3 cellular contexts compared by ENCODE assay signal in genomic region chr6:118677193-118677592, GRCh38.
TF ChIP-seq lines count a peak whose summit lies in the region.

No MANE protein-coding gene starts in this region.

TF ChIP-seq in SK-N-SH, 30 proteins besides CTCF, POLR2A, EP300 and RAD21:
- TF ChIP-seq GATA2 (CRISPR knock-in tag; IDR thresholded peaks at IDR 0.05) (no peak), REST (IDR thresholded peaks at IDR 0.05; ENCODE audit: low read depth, low read length) (peak; percentile 89)

TF ChIP-seq in SK-N-SH treated with all-trans-retinoic acid at 6 μM for 48 hours, 23 proteins besides CTCF, POLR2A, EP300 and RAD21:
- TF ChIP-seq ESRRG (CRISPR knock-in tag; IDR thresholded peaks at IDR 0.05) (no peak), CSDC2 (CRISPR knock-in tag; IDR thresholded peaks at IDR 0.05) (no peak), OSR1 (CRISPR knock-in tag; IDR thresholded peaks at IDR 0.05) (no peak), PATZ1 (CRISPR knock-in tag; IDR thresholded peaks at IDR 0.05; ENCODE audit: borderline replicate concordance) (no peak), ZNF8 (CRISPR knock-in tag; IDR thresholded peaks at IDR 0.05) (no peak), TSHZ2 (CRISPR knock-in tag; IDR thresholded peaks at IDR 0.05) (no peak), ISL1 (CRISPR knock-in tag; IDR thresholded peaks at IDR 0.05) (no peak), POU6F1 (CRISPR knock-in tag; IDR thresholded peaks at IDR 0.05; ENCODE audit: borderline replicate concordance, low read depth) (no peak), RARB (CRISPR knock-in tag; IDR thresholded peaks at IDR 0.05) (no peak), SNAI2 (CRISPR knock-in tag; IDR thresholded peaks at IDR 0.05) (no peak), BACH2 (CRISPR knock-in tag; IDR thresholded peaks at IDR 0.05; ENCODE audit: borderline replicate concordance) (no peak), ZNF70 (CRISPR knock-in tag; IDR thresholded peaks at IDR 0.05) (no peak), TCF4 (CRISPR knock-in tag; IDR thresholded peaks at IDR 0.05; ENCODE audit: borderline replicate concordance) (no peak)
TF ChIP-seq in SK-N-SH treated with all-trans-retinoic acid at 6 μM for 48 hours: peak in this region for 0.

TF ChIP-seq in K562, 482 proteins besides CTCF, POLR2A, EP300 and RAD21 (continues in another document):
- TF ChIP-seq KLF13 (tag; IDR thresholded peaks at IDR 0.05; ENCODE audit: borderline replicate concordance, low read depth) = no peak
- no peak for TF ChIP-seq ZNF354B (CRISPR knock-in tag; IDR thresholded peaks at IDR 0.05)
- TF ChIP-seq RNF219 (CRISPR knock-in tag; IDR thresholded peaks at IDR 0.05) = no peak
- no peak for TF ChIP-seq CHD2 (IDR thresholded peaks at IDR 0.05; ENCODE audit: low read depth, low read length)
- TF ChIP-seq MYBL2 (IDR thresholded peaks at IDR 0.05; ENCODE audit: low read depth) = no peak
- no peak for TF ChIP-seq MYBL2 (CRISPR knock-in tag; IDR thresholded peaks at IDR 0.05; ENCODE audit: borderline replicate concordance)
- peak; percentile 87 for TF ChIP-seq CREM (IDR thresholded peaks at IDR 0.05; ENCODE audit: low read depth)
- TF ChIP-seq SMARCA4 (IDR thresholded peaks at IDR 0.05) = peak; percentile 53; the same call in 1 of the 2 replicates
- TF ChIP-seq MCM7 (IDR thresholded peaks at IDR 0.05) = no peak
- no peak for TF ChIP-seq ZNF263 (CRISPR knock-in tag; IDR thresholded peaks at IDR 0.05; ENCODE audit: borderline replicate concordance)
- 0 out of 4 replicates have a peak, but pooled peaks of 1 of the 2 experiments have one; percentile 34 for TF ChIP-seq MNT (conservative IDR thresholded peaks at IDR 0.05)
- peak; percentile 90 for TF ChIP-seq MIER1 (IDR thresholded peaks at IDR 0.05; ENCODE audit: low read depth)
- no peak for TF ChIP-seq PATZ1 (CRISPR knock-in tag; IDR thresholded peaks at IDR 0.05; ENCODE audit: borderline replicate concordance)
- peak; percentile 17; the same call in 1 of the 2 replicates for TF ChIP-seq HMBOX1 (IDR thresholded peaks at IDR 0.05)
- no peak for TF ChIP-seq ZKSCAN8 (CRISPR knock-in tag; IDR thresholded peaks at IDR 0.05)
- TF ChIP-seq ZNF57 (CRISPR knock-in tag; IDR thresholded peaks at IDR 0.05) = no peak
- no peak for TF ChIP-seq CHD1 (IDR thresholded peaks at IDR 0.05; ENCODE audit: low read length)
- no peak for TF ChIP-seq SMARCE1 (IDR thresholded peaks at IDR 0.05)
- TF ChIP-seq VEZF1 (CRISPR knock-in tag; IDR thresholded peaks at IDR 0.05) = peak; percentile 42; the same call in 1 of the 2 replicates
- no peak for TF ChIP-seq HMGXB4 (CRISPR knock-in tag; IDR thresholded peaks at IDR 0.05)
- 0 out of 2 replicates have a peak, but pooled peaks have one; percentile 14 for TF ChIP-seq ELF1 (tag; IDR thresholded peaks at IDR 0.05)
- no peak for TF ChIP-seq SETDB1 (IDR thresholded peaks at IDR 0.05; ENCODE audit: low read length)
- TF ChIP-seq SMAD4 (CRISPR knock-in tag; conservative IDR thresholded peaks at IDR 0.05) = peak; percentile 49; the same call in 1 of the 2 replicates
- TF ChIP-seq JUND (IDR thresholded peaks at IDR 0.05; ENCODE audit: borderline replicate concordance, low read depth, low read length) = peak; percentile 62; the same call in 1 of the 2 replicates
- peak; percentile 52; the same call in 1 of the 3 replicates for TF ChIP-seq JUND (tag; IDR thresholded peaks at IDR 0.05; ENCODE audit: borderline replicate concordance, low read depth, low read length)
- TF ChIP-seq KAT2B (IDR thresholded peaks at IDR 0.05; ENCODE audit: low read depth, low read length) = no peak
- no peak for TF ChIP-seq KLF1 (tag; IDR thresholded peaks at IDR 0.05)
- peak; percentile 98 for TF ChIP-seq EHMT2 (IDR thresholded peaks at IDR 0.05)
- TF ChIP-seq TRIM25 (IDR thresholded peaks at IDR 0.05; ENCODE audit: borderline replicate concordance) = no peak
- TF ChIP-seq ZFP30 (CRISPR knock-in tag; IDR thresholded peaks at IDR 0.05; ENCODE audit: borderline replicate concordance) = no peak
- TF ChIP-seq THAP12 (CRISPR knock-in tag; IDR thresholded peaks at IDR 0.05) = no peak
- TF ChIP-seq SPI1 (IDR thresholded peaks at IDR 0.05; ENCODE audit: borderline replicate concordance, low read depth, low read length) = peak; percentile 35; the same call in 1 of the 2 replicates
- 0 out of 4 replicates have a peak, but pooled peaks of 1 of the 2 experiments have one; percentile 32 for TF ChIP-seq HDAC1 (IDR thresholded peaks at IDR 0.05)
- TF ChIP-seq MAFF (IDR thresholded peaks at IDR 0.05; ENCODE audit: low read length) = peak; percentile 84
- TF ChIP-seq ELF4 (CRISPR knock-in tag; IDR thresholded peaks at IDR 0.05) = no peak
- TF ChIP-seq RCOR1 (IDR thresholded peaks at IDR 0.05; ENCODE audit: borderline replicate concordance in 1 of 2, low read depth in 2 of 2, low read length in 2 of 2) = 0 out of 4 replicates have a peak, but pooled peaks of 1 of the 2 experiments have one; percentile 11
